8 cellular contexts compared by ENCODE assay signal in the genomic region with DNA sequence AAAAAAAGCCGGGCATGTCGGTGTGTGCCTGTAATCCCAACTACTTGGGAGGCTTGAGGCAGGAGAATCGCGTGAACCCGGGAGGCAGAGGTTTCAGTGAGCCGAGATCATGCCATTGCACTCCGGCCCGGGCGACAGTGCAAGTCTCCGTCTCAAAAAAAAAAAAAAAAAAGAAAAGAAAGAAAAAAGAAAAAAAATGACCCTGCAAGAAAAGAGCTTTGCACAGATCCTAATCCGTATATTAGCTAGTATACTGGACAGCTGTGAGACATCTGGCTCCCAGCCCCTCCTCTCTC. TPM values are rescaled to one million over a fixed set of nuclear protein-coding genes. Genes with fewer than 3 reads are reported as not detected.
DNase-seq lines count a peak whose midpoint lies in the region; ATAC-seq and TF ChIP-seq lines count a peak whose summit lies in the region.
"Had no signal": no experiment of that assay in that cellular context is flagged by ENCODE, and none has a peak within 500 bp of the region (broad histone marks: within the 10 kb centered on the region; RNA-seq: fewer than 3 reads in every experiment).

No MANE protein-coding gene starts in this region.

- peak overlapping the region; percentile 88 for H3K4me2 ChIP-seq in HCT116 (ENCODE audit: low read length)
- peak overlapping the region; percentile 95 for H3K4me2 ChIP-seq in SU-DHL-6 (ENCODE audit: low read depth, low read length, poor library complexity, severe bottlenecking)

- no TSS peak for BruUV-seq in HCT116 (replicated peaks; lab: Mats Ljungman, UMichigan)

- H2AFZ ChIP-seq in HCT116 (ENCODE audit: low read depth, low read length, poor library complexity, severe bottlenecking) (no peak overlapping the region), SU-DHL-6 (ENCODE audit: low read depth, low read length, severe bottlenecking) (no peak overlapping the region)

- POLR2A ChIA-PET in HCT116 (lab: Charles Lee), result no interaction called here

- H3K4me1 ChIP-seq in HCT116 (ENCODE audit: control insufficient read depth in 1 of 2, insufficient read depth in 2 of 2, low read length in 2 of 2), result peaks cover 11 to 18% of the 10 kb centered on the region in 2 experiments

- RAD21 ChIA-PET in HCT116 (lab: Charles Lee; ENCODE audit: low non-redundant PET in 1 of 2, low total read pairs in 2 of 2, uncharacterized antibody in 2 of 2, unreplicated experiment in 2 of 2), result no interaction called here

- TF ChIP-seq POLR2A in HCT116 (IDR thresholded peaks at IDR 0.05; ENCODE audit: borderline replicate concordance, extremely low read depth, insufficient read depth, insufficient read length), result no peak

- H3K9me2 ChIP-seq in HCT116 (ENCODE audit: insufficient read depth), result no peaks in the 10 kb centered on the region
- H3K9me2 ChIP-seq in SU-DHL-6 (replicated peaks; ENCODE audit: insufficient read depth, low read length), result no peaks in the 10 kb centered on the region

- peak overlapping the region; percentile 60 for H3K27ac ChIP-seq in HCT116 (ENCODE audit: low read depth, low read length)
- H3K27ac ChIP-seq in SU-DHL-6 (ENCODE audit: low read depth, low read length), result peak overlapping the region; percentile 91
- H3K27ac ChIP-seq in skin epidermis, result peak overlapping the region in 18 of 21 experiments; percentile 30 to 100 (median 98)

- ATAC-seq in HCT116, result no peak
- ATAC-seq in GM19467 (IDR thresholded peaks at IDR 0.05; ENCODE audit: unreplicated experiment), result no peak
- ATAC-seq in GM18909 (IDR thresholded peaks at IDR 0.05; ENCODE audit: poor library complexity, unreplicated experiment), result no peak
- ATAC-seq in GM21528 (IDR thresholded peaks at IDR 0.05; ENCODE audit: low FRiP score, unreplicated experiment), result no peak

- H3K4me3 ChIP-seq in HCT116 (replicated peaks in 1 of 2; ENCODE audit: low read depth in 1 of 2, low read length in 2 of 2) (peak overlapping the region in 1 of 2 experiments; percentile 97; a peak in 2 of 4 replicates), SU-DHL-6 (ENCODE audit: insufficient read depth, low read length, poor library complexity, severe bottlenecking) (no peak overlapping the region), foreskin fibroblast (ENCODE audit: low read depth in 1 of 2, low read length in 2 of 2) (peak overlapping the region; percentile 3 to 18), skin epidermis (peak overlapping the region in 1 of 7 experiments; percentile 96)

- H3K79me2 ChIP-seq in HCT116 (ENCODE audit: insufficient read depth, low read length), result peaks cover 38% of the 10 kb centered on the region
- peaks cover 36% of the 10 kb centered on the region for H3K79me2 ChIP-seq in SU-DHL-6 (ENCODE audit: insufficient read depth, low read length)

- intact Hi-C loops in HCT116 (cut with micrococcal nuclease), result no loop called here

- H3K27me3 ChIP-seq in HCT116 (ENCODE audit: insufficient read depth, low read length) (no peaks in the 10 kb centered on the region), SU-DHL-6 (ENCODE audit: low read length) (no peaks in the 10 kb centered on the region)

- H3K9ac ChIP-seq in HCT116 (ENCODE audit: low read length) (peak overlapping the region; percentile 73; the same call in 1 of the 2 replicates), SU-DHL-6 (ENCODE audit: low read length) (peak overlapping the region; percentile 59)

- no peak for TF ChIP-seq RAD21 in HCT116 (IDR thresholded peaks at IDR 0.05; ENCODE audit: low read depth)

- CTCF ChIA-PET in HCT116 (lab: Charles Lee), result no interaction called here

- no peaks in the 10 kb centered on the region for H4K20me1 ChIP-seq in HCT116 (ENCODE audit: insufficient read depth)
- H4K20me1 ChIP-seq in SU-DHL-6 (ENCODE audit: low read depth, low read length), result no peaks in the 10 kb centered on the region

- H3F3A ChIP-seq in SU-DHL-6 (ENCODE audit: insufficient read depth), result peaks cover 14% of the 10 kb centered on the region; the same call in 1 of the 2 replicates

- TF ChIP-seq CTCF in HCT116 (IDR thresholded peaks at IDR 0.05 in 2 of 3, conservative IDR thresholded peaks at IDR 0.05 in 1 of 3; ENCODE audit: borderline replicate concordance in 1 of 3, insufficient read depth in 1 of 3, low read depth in 2 of 3, low read length in 2 of 3) (no peak), SU-DHL-6 (IDR thresholded peaks at IDR 0.05; ENCODE audit: insufficient read depth, low read length, poor library complexity, severe bottlenecking) (no peak), foreskin fibroblast (IDR thresholded peaks at IDR 0.05; ENCODE audit: low read depth, low read length) (no peak)

- no peaks in the 10 kb centered on the region for H3K9me3 ChIP-seq in HCT116 (ENCODE audit: control insufficient read depth in 1 of 2, insufficient read depth in 1 of 2, low read depth in 1 of 2, low read length in 2 of 2)
- no peaks in the 10 kb centered on the region for H3K9me3 ChIP-seq in SU-DHL-6 (ENCODE audit: insufficient read depth, low read length)

- DNase-seq in HCT116 (ENCODE audit: low read depth, low spot score), result no peak
- DNase-seq in foreskin fibroblast, result no peak
- DNase-seq: midbrain had no signal

- peaks cover 0 to 4% of the 10 kb centered on the region in 2 experiments; a peak in 1 of 4 replicates for H3K36me3 ChIP-seq in HCT116 (ENCODE audit: control insufficient read depth in 1 of 2, insufficient read depth in 2 of 2, low read length in 2 of 2)
- no peaks in the 10 kb centered on the region for H3K36me3 ChIP-seq in SU-DHL-6 (ENCODE audit: low read length)

TF ChIP-seq in HCT116, 20 proteins besides CTCF, POLR2A, EP300 and RAD21 (continues in another document):
- TF ChIP-seq, protein P1, sequence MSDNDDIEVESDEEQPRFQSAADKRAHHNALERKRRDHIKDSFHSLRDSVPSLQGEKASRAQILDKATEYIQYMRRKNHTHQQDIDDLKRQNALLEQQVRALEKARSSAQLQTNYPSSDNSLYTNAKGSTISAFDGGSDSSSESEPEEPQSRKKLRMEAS (IDR thresholded peaks at IDR 0.05), result no peak
- TF ChIP-seq SP1 (IDR thresholded peaks at IDR 0.05; ENCODE audit: low read depth) (no peak), EZH2 (IDR thresholded peaks at IDR 0.05) (no peak), ELF1 (IDR thresholded peaks at IDR 0.05; ENCODE audit: borderline replicate concordance, low read depth) (no peak), REST (IDR thresholded peaks at IDR 0.05; ENCODE audit: low read depth) (no peak), YY1 (IDR thresholded peaks at IDR 0.05; ENCODE audit: extremely low read depth, insufficient replicate concordance, low read depth, low read length) (no peak), EZH2phosphoT487 (IDR thresholded peaks at IDR 0.05; ENCODE audit: borderline replicate concordance) (no peak), SIN3A (IDR thresholded peaks at IDR 0.05; ENCODE audit: low read depth) (no peak), ZFX (IDR thresholded peaks at IDR 0.05) (no peak), JUND (IDR thresholded peaks at IDR 0.05) (no peak), ATF3 (IDR thresholded peaks at IDR 0.05) (no peak), FOSL1 (IDR thresholded peaks at IDR 0.05; ENCODE audit: low read depth) (no peak), CEBPB (IDR thresholded peaks at IDR 0.05; ENCODE audit: low read depth) (no peak), CBX3 (IDR thresholded peaks at IDR 0.05; ENCODE audit: low read depth) (no peak), ZBTB33 (IDR thresholded peaks at IDR 0.05; ENCODE audit: extremely low read depth, insufficient replicate concordance, low read length) (no peak), ZNF274 (IDR thresholded peaks at IDR 0.05; ENCODE audit: low read depth, low read length) (no peak)

RNA-seq across cellular contexts. Expression of gene AKT2, which starts 1.0 kb away (rescaled TPM):
- total RNA-seq in HCT116 (2021; ENCODE audit: unreplicated experiment), result 141 TPM
- polyA plus RNA-seq in HCT116 (2012), result 69.6 and 69.9 TPM in 2 replicates

RNA-seq across cellular contexts. Expression of gene CCNP, which starts 59.7 kb away (rescaled TPM):
- 9.8 TPM for total RNA-seq in HCT116 (2021; ENCODE audit: unreplicated experiment)
- polyA plus RNA-seq in HCT116 (2012), result 17.2 and 26.9 TPM in 2 replicates
